In genomic region chr7:104431930-104432329, GRCh38 we compare ENCODE assay signal across 1 cellular context.
TF ChIP-seq lines count a peak whose summit lies in the region.

No MANE protein-coding gene starts in this region.

TF ChIP-seq in H1, 55 proteins besides CTCF, POLR2A, EP300 and RAD21:
- TF ChIP-seq NRF1 (IDR thresholded peaks at IDR 0.05; ENCODE audit: low read depth, low read length): no peak
- no peak for TF ChIP-seq SP1 (IDR thresholded peaks at IDR 0.05; ENCODE audit: low read depth, low read length)
- no peak for TF ChIP-seq CBX8 (IDR thresholded peaks at IDR 0.05; ENCODE audit: borderline replicate concordance, low read depth, low read length)
TF ChIP-seq in H1: peak in this region for 0.
